ENCODE assay signal across 9 cellular contexts in genomic region chr3:169774186-169774585, GRCh38. TPM values are rescaled to one million over a fixed set of nuclear protein-coding genes. Genes with fewer than 3 reads are reported as not detected.
DNase-seq lines count a peak whose midpoint lies in the region; ATAC-seq, FAIRE-seq and TF ChIP-seq lines count a peak whose summit lies in the region.
"Had no signal": no experiment of that assay in that cellular context is flagged by ENCODE, and none has a peak within 500 bp of the region (broad histone marks: within the 10 kb centered on the region; RNA-seq: fewer than 3 reads in every experiment).

No MANE protein-coding gene starts in this region.

- intact Hi-C loops in heart right ventricle (cut with DNase I) (loop anchor here in 4 of 10 donors (5.0 to 10.0 kb wide), 4 partner anchors 193 to 1729 kb away; partner anchors contain the start of gene SEC62 (in 1 of the 4)), Right ventricle myocardium inferior (cut with DNase I) (loop anchor here (10.0 kb wide), 1 partner anchor 191 kb away; the partner anchor contains the start of gene SEC62), lower lobe of right lung (cut with DNase I) (no loop called here), posterior vena cava (cut with DNase I) (no loop called here)

- peaks cover 41% of the 10 kb centered on the region for H4K20me1 ChIP-seq in astrocyte (ENCODE audit: insufficient read depth, low read length)

- H3K4me2 ChIP-seq in astrocyte (ENCODE audit: low read length), result peak overlapping the region; percentile 90

- H3K9ac ChIP-seq in astrocyte (ENCODE audit: low read length), result peak overlapping the region; percentile 96

- peak overlapping the region; percentile 67 to 94 (median 87) for H3K4me3 ChIP-seq in heart right ventricle
- H3K4me3 ChIP-seq in astrocyte (ENCODE audit: insufficient read depth, low read depth, low read length), result peak overlapping the region; percentile 88
- H3K4me3 ChIP-seq in lower lobe of right lung, result peak overlapping the region; percentile 95
- H3K4me3 ChIP-seq in urinary bladder (ENCODE audit: low read depth, low read length), result peak overlapping the region; percentile 71

- ATAC-seq in heart right ventricle, result no peak
- no peak for ATAC-seq in Right ventricle myocardium inferior
- no peak for ATAC-seq in lower lobe of right lung
- ATAC-seq in GM18873 (IDR thresholded peaks at IDR 0.05; ENCODE audit: low FRiP score, unreplicated experiment), result no peak
- no peak for ATAC-seq in HG02884 (IDR thresholded peaks at IDR 0.05; ENCODE audit: unreplicated experiment)

- H3K36me3 Mint-ChIP-seq in astrocyte (ENCODE audit: low read depth, unreplicated experiment), result peaks cover 2% of the 10 kb centered on the region

- H3K4me3 Mint-ChIP-seq in astrocyte (ENCODE audit: unreplicated experiment), result peak overlapping the region; percentile 97

- WGBS in heart right ventricle, 2 donors, result 42 to 51% methylated on average over 5 of the region's 5 CpGs
- 50% methylated on average over 5 of the region's 5 CpGs for WGBS in urinary bladder

- FAIRE-seq in astrocyte (lab: Jason Lieb, UNC), result no peak

- no peaks in the 10 kb centered on the region for H3K9me3 ChIP-seq in heart right ventricle
- H3K9me3 ChIP-seq in astrocyte (ENCODE audit: insufficient read depth, low read depth, low read length), result no peaks in the 10 kb centered on the region
- no peaks in the 10 kb centered on the region for H3K9me3 ChIP-seq in lower lobe of right lung

- no peak for DNase-seq in heart right ventricle
- DNase-seq in Right ventricle myocardium inferior (ENCODE audit: missing footprints), result no peak
- no peak for DNase-seq in astrocyte (ENCODE audit: low read depth)
- no peak for DNase-seq in lower lobe of right lung
- no peak for DNase-seq in posterior vena cava (ENCODE audit: low spot score)

- H3K36me3 ChIP-seq in heart right ventricle (peaks cover 0 to 51% (median 9%) of the 10 kb centered on the region in 9 donors), astrocyte (ENCODE audit: insufficient read depth, low read length) (peaks cover 42% of the 10 kb centered on the region), lower lobe of right lung (peaks cover 49% of the 10 kb centered on the region), urinary bladder (ENCODE audit: insufficient read depth) (no peaks in the 10 kb centered on the region)

- peaks cover 59% of the 10 kb centered on the region for H3K79me2 ChIP-seq in astrocyte (ENCODE audit: insufficient read depth, low read length)

- no peak for TF ChIP-seq CTCF in heart right ventricle (IDR thresholded peaks at IDR 0.05)
- no peak for TF ChIP-seq CTCF in astrocyte (IDR thresholded peaks at IDR 0.05; ENCODE audit: insufficient read depth, low read depth, low read length)
- TF ChIP-seq CTCF in lower lobe of right lung (IDR thresholded peaks at IDR 0.05), result no peak

- no peak overlapping the region for H2AFZ ChIP-seq in astrocyte (ENCODE audit: low read depth, low read length)

- no peaks in the 10 kb centered on the region for H3K27me3 Mint-ChIP-seq in astrocyte (ENCODE audit: low read depth, unreplicated experiment)

- H3K9me3 Mint-ChIP-seq in astrocyte (ENCODE audit: unreplicated experiment), result no peaks in the 10 kb centered on the region

- peaks cover 12% of the 10 kb centered on the region for H3K4me1 Mint-ChIP-seq in astrocyte (ENCODE audit: low read depth, unreplicated experiment)

- peak overlapping the region; percentile 98 for H3K27ac Mint-ChIP-seq in astrocyte (ENCODE audit: unreplicated experiment)

- H3K27me3 ChIP-seq in heart right ventricle (no peaks in the 10 kb centered on the region), astrocyte (ENCODE audit: insufficient read depth, low read length) (no peaks in the 10 kb centered on the region), lower lobe of right lung (ENCODE audit: low read depth) (no peaks in the 10 kb centered on the region)

- H3K4me1 ChIP-seq in heart right ventricle, result peaks cover 5 to 37% (median 29%) of the 10 kb centered on the region in 9 donors
- peaks cover 10% of the 10 kb centered on the region for H3K4me1 ChIP-seq in astrocyte (ENCODE audit: insufficient read depth, low read length)
- peaks cover 25% of the 10 kb centered on the region for H3K4me1 ChIP-seq in lower lobe of right lung
- no peaks in the 10 kb centered on the region for H3K4me1 ChIP-seq in urinary bladder (ENCODE audit: insufficient read depth)

- H3K27ac ChIP-seq in heart right ventricle, result peak overlapping the region in 5 of 10 donors; percentile 95 to 99 (median 99)
- peak overlapping the region; percentile 99 for H3K27ac ChIP-seq in astrocyte (ENCODE audit: low read depth, low read length)
- H3K27ac ChIP-seq in lower lobe of right lung, result peak overlapping the region; percentile 99
- no peak overlapping the region for H3K27ac ChIP-seq in urinary bladder (ENCODE audit: low read depth)

RNA-seq across cellular contexts. Expression of gene MYNN, which starts 1.0 kb away (rescaled TPM):
- total RNA-seq in heart right ventricle, result 10 to 100 TPM; 10.1 to 13.6 (median 12.0) TPM
- 1 to 10 TPM; 5.9 to 6.7 TPM for polyA plus RNA-seq in heart right ventricle
- total RNA-seq in Right ventricle myocardium inferior, result 12.2 TPM
- 12.6 and 12.9 TPM in 2 replicates for total RNA-seq in astrocyte
- 15.0 TPM for total RNA-seq in lower lobe of right lung
- 50.8 TPM for total RNA-seq in urinary bladder
- polyA plus RNA-seq in urinary bladder, result 11.9 TPM
- total RNA-seq in posterior vena cava, result 10 to 100 TPM; 15.0 to 17.4 TPM

RNA-seq across cellular contexts. Expression of gene ACTRT3, which starts 4.8 kb away (rescaled TPM):
- total RNA-seq in heart right ventricle (1 to 10 TPM in 1 of 10 donors, under 1 TPM in 9; 0.30 to 1.1 (median 0.50) TPM), Right ventricle myocardium inferior (0.84 TPM), astrocyte (3.3 and 3.7 TPM in 2 replicates), lower lobe of right lung (0.92 TPM), urinary bladder (3.3 TPM), posterior vena cava (1 to 10 TPM; 2.2 to 2.4 TPM)
- polyA plus RNA-seq in heart right ventricle (under 1 TPM; 0.15 to 0.52 TPM), urinary bladder (2.4 TPM)

RNA-seq across cellular contexts. Expression of gene TERC, which starts 9.3 kb away (rescaled TPM):
- total RNA-seq in heart right ventricle (1 to 10 TPM in 6 of 10 donors, under 1 TPM in 1, not detected in 3; 0.81 to 5.1 (median 2.8) TPM), Right ventricle myocardium inferior (2.6 TPM), astrocyte (0.86 and 1.2 TPM in 2 replicates), lower lobe of right lung (2.9 TPM), urinary bladder (108 TPM), posterior vena cava (1 to 10 TPM; 2.6 to 6.3 TPM)
- polyA plus RNA-seq in heart right ventricle (under 1 TPM in 1 of 2 donors, not detected in 1; 0.20 TPM), urinary bladder (not detected)
- polyA plus RNA-seq: adipose tissue had no signal

RNA-seq across cellular contexts. Expression of gene LRRIQ4, which starts 38.5 kb away (rescaled TPM):
- under 1 TPM in 2 of 10 donors, not detected in 8; 0.14 to 0.24 TPM for total RNA-seq in heart right ventricle
- not detected for polyA plus RNA-seq in heart right ventricle
- total RNA-seq in Right ventricle myocardium inferior, result not detected
- total RNA-seq in astrocyte, result not detected in 2 replicates
- not detected for total RNA-seq in lower lobe of right lung
- total RNA-seq in urinary bladder, result not detected
- polyA plus RNA-seq in urinary bladder, result not detected
- not detected for total RNA-seq in posterior vena cava
- polyA plus RNA-seq: adipose tissue had no signal

RNA-seq across cellular contexts. Expression of gene LRRC34, which starts 38.5 kb away (rescaled TPM):
- total RNA-seq in heart right ventricle (1 to 10 TPM in 8 of 10 donors, under 1 TPM in 2; 0.66 to 3.1 (median 1.6) TPM), Right ventricle myocardium inferior (1.6 TPM), astrocyte (1.0 and 1.3 TPM in 2 replicates), lower lobe of right lung (4.8 TPM), urinary bladder (14.7 TPM), posterior vena cava (1 to 10 TPM; 1.9 to 4.8 TPM)
- polyA plus RNA-seq in heart right ventricle (1 to 10 TPM in 1 of 2 donors, under 1 TPM in 1; 0.80 to 4.4 TPM), urinary bladder (2.0 TPM)

Comparison
In these comparisons a context has a peak if more than half of its experiments do, and no peak if none do; other contexts are left out.
1. RNA of gene TERC, which starts 9.3 kb away (total RNA-seq): 108 TPM in urinary bladder (single experiment); 2.6 to 6.3 TPM in posterior vena cava, 2.9 TPM in lower lobe of right lung (single experiment), 2.6 TPM in Right ventricle myocardium inferior (single experiment), 0.81 to 5.1 TPM in heart right ventricle and 0.86 to 1.2 TPM in astrocyte; every median in the first group is over 10 times any median in the second.
2. Peak in every context shown above with its lines, with median percentiles within 50 percentile points of each other: H3K4me3 ChIP-seq.